Comparison of ENCODE assay signal across 12 cellular contexts in genomic region chr6:138882369-138883017, GRCh38.
DNase-seq lines count a peak whose midpoint lies in the region; ATAC-seq, FAIRE-seq and TF ChIP-seq lines count a peak whose summit lies in the region.
"Had no signal": no experiment of that assay in that cellular context is flagged by ENCODE, and none has a peak within 500 bp of the region (broad histone marks: within the 10 kb centered on the region; RNA-seq: fewer than 3 reads in every experiment).

No MANE protein-coding gene starts in this region.

- peak; percentile 84 for ATAC-seq in HG02610 (IDR thresholded peaks at IDR 0.05; ENCODE audit: unreplicated experiment)
- peak; percentile 88 for ATAC-seq in HG03432 (IDR thresholded peaks at IDR 0.05; ENCODE audit: unreplicated experiment)
- ATAC-seq: K562 had no signal

- TF ChIP-seq CTCF in GM13977 (IDR thresholded peaks at IDR 0.05; ENCODE audit: extremely low read depth, insufficient read depth, missing control alignments) (no peak), D721Med (IDR thresholded peaks at IDR 0.05; ENCODE audit: insufficient read depth, missing control alignments) (no peak)

- in situ Hi-C loops in GM13977 (cut with MboI; ENCODE audit: low pct_unique_long_range_greater_than_20kb, low sequenced_read_pairs, unreplicated experiment): no loop called here

- FAIRE-seq in D721Med (lab: Jason Lieb, UNC): no peak
- FAIRE-seq: astrocyte, K562 had no signal

- DNase-seq in GM13977 (ENCODE audit: low spot score): peak; percentile 49
- DNase-seq in GM19238 (ENCODE audit: insufficient read length, low spot score): peak; percentile 24
- DNase-seq in D721Med (ENCODE audit: insufficient read length, low spot score): no peak
- DNase-seq in NK-92 (lab: John Stamatoyannopoulos, UW; ENCODE audit: unreplicated experiment): no peak
- DNase-seq in effector CD8-positive, alpha-beta T cell (lab: John Stamatoyannopoulos, UW): no peak
- no peak for DNase-seq in activated CD8-positive, alpha-beta memory T cell treated with anti-CD3 and anti-CD28 coated beads, Interleukin-2, amount 50 U/mL, for 4 hours
- DNase-seq: activated CD4-positive, alpha-beta T cell treated with anti-CD3 and anti-CD28 coated beads, Interleukin-2, amount 50 U/mL, for 4 hours; CD4-positive, CD25-positive, alpha-beta regulatory T cell had no signal

Comparison
In these comparisons a context has a peak if more than half of its experiments do, and no peak if none do; other contexts are left out.
1. DNase-seq: peak in GM13977 (single experiment) and GM19238 (single experiment); none in D721Med (single experiment), NK-92 (single experiment), effector CD8-positive, alpha-beta T cell (single experiment) and activated CD8-positive, alpha-beta memory T cell treated with anti-CD3 and anti-CD28 coated beads, Interleukin-2, amount 50 U/mL, for 4 hours (single experiment).